In the genomic region with DNA sequence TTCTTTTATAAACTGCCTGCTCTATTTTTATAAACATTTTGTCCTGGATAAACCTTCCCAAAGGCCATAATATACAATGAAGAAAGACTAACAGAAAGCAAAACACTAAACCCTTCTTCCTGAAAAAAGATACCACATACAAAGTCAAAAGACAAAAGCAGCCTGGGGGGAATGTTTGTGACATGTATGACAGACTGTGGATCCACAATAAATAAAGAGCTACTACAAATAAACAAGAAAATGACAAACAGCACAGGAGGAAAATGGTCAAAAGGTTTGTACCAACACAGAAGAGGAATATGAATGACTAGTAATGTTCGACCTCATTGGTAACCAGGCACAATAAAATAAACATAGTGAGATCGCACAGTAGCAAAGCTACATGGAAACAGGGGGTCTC, we compare ENCODE assay signal across 25 cellular contexts.
"Had no signal": no experiment of that assay in that cellular context is flagged by ENCODE, and none has a peak within 500 bp of the region (broad histone marks: within the 10 kb centered on the region; RNA-seq: fewer than 3 reads in every experiment).

No MANE protein-coding gene starts in this region.

- H3K4me1 ChIP-seq: colonic mucosa, pancreas, psoas muscle had no signal

- H3K27ac ChIP-seq: colonic mucosa, hepatocyte, pancreas, psoas muscle, tibial nerve had no signal

- ATAC-seq: activated CD8-positive, alpha-beta T cell treated with anti-CD3 and anti-CD28 coated beads for 36 hours; activated naive CD8-positive, alpha-beta T cell treated with anti-CD3 and anti-CD28 coated beads, Interleukin-2, amount 50 U/mL, for 24 hours; activated T-cell treated with anti-CD3 and anti-CD28 coated beads, Interleukin-2, amount 50 U/mL, for 4 hours; activated T-helper 17 cell treated with anti-CD3 and anti-CD28 coated beads, Interleukin-2, amount 50 U/mL, for 72 hours; gastroesophageal sphincter; psoas muscle had no signal

- H3K9me3 Mint-ChIP-seq: activated B cell treated with CpG ODN at 0.5 μM for 24 hours; activated CD8-positive, alpha-beta T cell treated with anti-CD3 and anti-CD28 coated beads for 36 hours; activated naive CD4-positive, alpha-beta T cell treated with anti-CD3 and anti-CD28 coated beads, Interleukin-2, amount 50 U/mL, for 24 hours; activated naive CD8-positive, alpha-beta T cell treated with anti-CD3 and anti-CD28 coated beads, Interleukin-2, amount 50 U/mL, for 24 hours; activated T-cell treated with anti-CD3 and anti-CD28 coated beads, Interleukin-2, amount 50 U/mL, for 4 hours; activated T-helper 17 cell treated with anti-CD3 and anti-CD28 coated beads, Interleukin-2, amount 50 U/mL, for 72 hours; naive B cell had no signal

- H3K9me3 ChIP-seq: colonic mucosa, gastroesophageal sphincter, pancreas, psoas muscle, tibial nerve had no signal

- H3K27ac Mint-ChIP-seq: activated B cell treated with CpG ODN at 0.5 μM for 24 hours; activated CD8-positive, alpha-beta T cell treated with anti-CD3 and anti-CD28 coated beads for 36 hours; activated naive CD4-positive, alpha-beta T cell treated with anti-CD3 and anti-CD28 coated beads, Interleukin-2, amount 50 U/mL, for 24 hours; activated naive CD8-positive, alpha-beta T cell treated with anti-CD3 and anti-CD28 coated beads, Interleukin-2, amount 50 U/mL, for 24 hours; activated T-helper 17 cell treated with anti-CD3 and anti-CD28 coated beads, Interleukin-2, amount 50 U/mL, for 72 hours; mesothelial cell of epicardium; naive B cell had no signal

- H2AFZ ChIP-seq: hepatocyte had no signal

- H3K36me3 ChIP-seq: colonic mucosa, gastroesophageal sphincter, pancreas, tibial nerve had no signal

- H3K27me3 Mint-ChIP-seq: activated B cell treated with CpG ODN at 0.5 μM for 24 hours; activated CD8-positive, alpha-beta T cell treated with anti-CD3 and anti-CD28 coated beads for 36 hours; activated naive CD4-positive, alpha-beta T cell treated with anti-CD3 and anti-CD28 coated beads, Interleukin-2, amount 50 U/mL, for 24 hours; activated naive CD8-positive, alpha-beta T cell treated with anti-CD3 and anti-CD28 coated beads, Interleukin-2, amount 50 U/mL, for 24 hours; naive B cell had no signal

- H3K4me2 ChIP-seq: hepatocyte had no signal

- H3K36me3 Mint-ChIP-seq: activated naive CD4-positive, alpha-beta T cell treated with anti-CD3 and anti-CD28 coated beads, Interleukin-2, amount 50 U/mL, for 24 hours; naive B cell had no signal

- H3K4me3 ChIP-seq: colonic mucosa, gastroesophageal sphincter, hepatocyte, pancreas, psoas muscle, tibial nerve had no signal

- H3K4me3 Mint-ChIP-seq: activated B cell treated with CpG ODN at 0.5 μM for 24 hours; activated CD8-positive, alpha-beta T cell treated with anti-CD3 and anti-CD28 coated beads for 36 hours; activated naive CD4-positive, alpha-beta T cell treated with anti-CD3 and anti-CD28 coated beads, Interleukin-2, amount 50 U/mL, for 24 hours; activated naive CD8-positive, alpha-beta T cell treated with anti-CD3 and anti-CD28 coated beads, Interleukin-2, amount 50 U/mL, for 24 hours; activated T-cell treated with anti-CD3 and anti-CD28 coated beads, Interleukin-2, amount 50 U/mL, for 4 hours; mesothelial cell of epicardium; naive B cell had no signal

- DNase-seq: activated B cell treated with CpG ODN at 0.5 μM for 24 hours; activated CD4-positive, alpha-beta T cell treated with anti-CD3 and anti-CD28 coated beads, Interleukin-2, amount 50 U/mL, for 1 hour; activated CD8-positive, alpha-beta T cell treated with anti-CD3 and anti-CD28 coated beads for 36 hours; activated naive CD8-positive, alpha-beta T cell treated with anti-CD3 and anti-CD28 coated beads, Interleukin-2, amount 50 U/mL, for 24 hours; activated T-cell treated with anti-CD3 and anti-CD28 coated beads, Interleukin-2, amount 50 U/mL, for 4 hours; amygdala; cerebellar nuclear complex; colonic mucosa; islet precursor cell; left cardiac atrium; left ventricle myocardium superior; naive B cell; pancreas; psoas muscle; stimulated activated CD4-positive, alpha-beta T cell treated with anti-CD3 and anti-CD28 coated beads, Interleukin-15, amount 100 ng/mL, for 24 hours; stimulated activated CD4-positive, alpha-beta T cell treated with anti-CD3 and anti-CD28 coated beads, Interleukin-2, amount 100 ng/mL, for 24 hours; stimulated activated naive CD4-positive, alpha-beta T cell; T-helper 2 cell had no signal

- H3K27me3 ChIP-seq: colonic mucosa, gastroesophageal sphincter, hepatocyte, pancreas, tibial nerve had no signal

- FAIRE-seq: endothelial cell of umbilical vein, pancreas had no signal

- H3K4me1 Mint-ChIP-seq: activated B cell treated with CpG ODN at 0.5 μM for 24 hours had no signal

- H3K79me2 ChIP-seq: hepatocyte had no signal
